In the genomic region with DNA sequence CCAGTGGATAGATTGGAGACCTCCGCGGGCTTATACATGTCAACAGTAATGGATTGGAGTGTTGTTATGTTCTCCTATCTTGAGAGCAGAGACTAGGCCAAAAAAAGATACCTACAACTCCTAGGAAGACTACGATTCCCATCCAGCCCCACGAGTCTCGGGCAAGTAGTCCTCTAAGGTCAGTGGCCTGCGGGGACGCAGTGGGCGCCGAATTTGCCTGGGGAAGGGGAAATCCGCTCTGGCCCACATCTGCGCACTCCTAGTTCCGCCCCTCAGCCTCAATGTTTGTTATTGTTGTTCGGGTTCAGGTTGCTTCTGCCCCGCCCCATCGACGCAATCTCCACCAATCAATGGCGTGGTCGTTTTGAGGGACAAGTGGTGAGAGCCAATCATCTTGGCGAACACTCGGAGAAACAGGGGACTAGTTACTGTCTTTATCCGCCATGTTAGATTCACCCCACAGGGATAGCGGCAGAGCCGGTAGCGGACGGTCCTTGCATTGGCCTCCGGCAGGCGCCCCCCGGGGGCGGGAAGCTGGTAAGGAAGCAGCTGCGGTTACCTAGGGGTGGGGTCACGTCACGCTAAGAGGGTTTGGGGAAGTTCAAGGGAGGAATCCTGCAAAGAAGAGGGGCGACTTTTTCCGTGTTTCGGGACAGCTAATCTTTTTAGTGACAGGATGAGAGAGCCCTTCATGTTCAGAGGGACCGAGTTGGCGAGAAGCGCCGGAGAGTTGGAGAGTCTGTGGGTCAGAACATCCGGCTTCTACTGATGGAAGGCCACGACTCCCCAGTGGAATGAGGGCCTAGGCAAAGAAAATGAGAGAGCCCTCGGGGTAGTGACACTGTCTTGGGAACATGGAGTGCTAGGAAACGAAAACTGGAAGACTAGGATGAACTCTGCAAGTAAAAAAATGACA, we compare ENCODE assay signal across 8 cellular contexts. TPM values are rescaled to one million over a fixed set of nuclear protein-coding genes. Genes with fewer than 3 reads are reported as not detected.
A peak's percentile ranks its signal among the peaks of the same experiment; 100 is the strongest.
DNase-seq lines count a peak whose midpoint lies in the region; ATAC-seq and TF ChIP-seq lines count a peak whose summit lies in the region.

A gene with protein sequence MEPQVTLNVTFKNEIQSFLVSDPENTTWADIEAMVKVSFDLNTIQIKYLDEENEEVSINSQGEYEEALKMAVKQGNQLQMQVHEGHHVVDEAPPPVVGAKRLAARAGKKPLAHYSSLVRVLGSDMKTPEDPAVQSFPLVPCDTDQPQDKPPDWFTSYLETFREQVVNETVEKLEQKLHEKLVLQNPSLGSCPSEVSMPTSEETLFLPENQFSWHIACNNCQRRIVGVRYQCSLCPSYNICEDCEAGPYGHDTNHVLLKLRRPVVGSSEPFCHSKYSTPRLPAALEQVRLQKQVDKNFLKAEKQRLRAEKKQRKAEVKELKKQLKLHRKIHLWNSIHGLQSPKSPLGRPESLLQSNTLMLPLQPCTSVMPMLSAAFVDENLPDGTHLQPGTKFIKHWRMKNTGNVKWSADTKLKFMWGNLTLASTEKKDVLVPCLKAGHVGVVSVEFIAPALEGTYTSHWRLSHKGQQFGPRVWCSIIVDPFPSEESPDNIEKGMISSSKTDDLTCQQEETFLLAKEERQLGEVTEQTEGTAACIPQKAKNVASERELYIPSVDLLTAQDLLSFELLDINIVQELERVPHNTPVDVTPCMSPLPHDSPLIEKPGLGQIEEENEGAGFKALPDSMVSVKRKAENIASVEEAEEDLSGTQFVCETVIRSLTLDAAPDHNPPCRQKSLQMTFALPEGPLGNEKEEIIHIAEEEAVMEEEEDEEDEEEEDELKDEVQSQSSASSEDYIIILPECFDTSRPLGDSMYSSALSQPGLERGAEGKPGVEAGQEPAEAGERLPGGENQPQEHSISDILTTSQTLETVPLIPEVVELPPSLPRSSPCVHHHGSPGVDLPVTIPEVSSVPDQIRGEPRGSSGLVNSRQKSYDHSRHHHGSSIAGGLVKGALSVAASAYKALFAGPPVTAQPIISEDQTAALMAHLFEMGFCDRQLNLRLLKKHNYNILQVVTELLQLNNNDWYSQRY (plus strand): TSS at position 449 of the 916 bp plus-strand sequence. CDS start 4,586 bp downstream, outside the sequence.

- H3K4me1 ChIP-seq in CD8-positive, alpha-beta T cell (ENCODE audit: insufficient read depth, low read length), result peaks cover 35% of the 10 kb centered on the region
- H3K4me1 ChIP-seq in right lobe of liver, result peaks cover 0 to 44% (median 19%) of the 10 kb centered on the region in 4 donors

- H3K27ac Mint-ChIP-seq in CD8-positive, alpha-beta T cell, result no peak within 1 kb of the TSS

- H3K4me1 Mint-ChIP-seq in CD8-positive, alpha-beta T cell (ENCODE audit: low read depth), result peaks cover 34% of the 10 kb centered on the region

- no peak within 1 kb of the TSS for H3K4me3 Mint-ChIP-seq in CD8-positive, alpha-beta T cell

- under 1% methylated on average over 28 of the region's 43 CpGs for WGBS in right lobe of liver (ENCODE audit: insufficient coverage, low coverage, low lambda C conversion rate, missing lambda C conversion rate)

- H3K9me3 ChIP-seq in CD8-positive, alpha-beta T cell (ENCODE audit: low read length), result no peaks in the 10 kb centered on the region
- H3K9me3 ChIP-seq in right lobe of liver, result no peaks in the 10 kb centered on the region

- H3K9me3 Mint-ChIP-seq in CD8-positive, alpha-beta T cell, result no peaks in the 10 kb centered on the region

- H3K27ac ChIP-seq in CD8-positive, alpha-beta T cell (ENCODE audit: low read depth, low read length), result peak within 1 kb of the TSS; percentile 97
- peak within 1 kb of the TSS; percentile 93 to 98 (median 93) for H3K27ac ChIP-seq in right lobe of liver

- H3K36me3 Mint-ChIP-seq in CD8-positive, alpha-beta T cell, result peaks cover 19% of the 10 kb centered on the region

- ATAC-seq in CD8-positive, alpha-beta T cell, result peak; percentile 79
- ATAC-seq in GM19452 (IDR thresholded peaks at IDR 0.05; ENCODE audit: unreplicated experiment) (peak; percentile 76), HG03575 (IDR thresholded peaks at IDR 0.05; ENCODE audit: extremely low read depth, insufficient number of reproducible peaks, low FRiP score, unreplicated experiment) (peak; percentile 43), right lobe of liver (peak; percentile 79 to 89 (median 82))

- TF ChIP-seq POLR2A in right lobe of liver (IDR thresholded peaks at IDR 0.05), result peak; percentile 84

- intact Hi-C loops in CD8-positive, alpha-beta T cell (cut with DNase I, micrococcal nuclease), result loop anchor here (1.0 to 5.0 kb wide), 16 partner anchors 40 to 1014 kb away; a partner anchor contains a TSS
- intact Hi-C loops in right lobe of liver (cut with DNase I), result no loop called here

- H3K27me3 ChIP-seq in CD8-positive, alpha-beta T cell (ENCODE audit: insufficient read depth, low read length), result no peaks in the 10 kb centered on the region
- no peaks in the 10 kb centered on the region for H3K27me3 ChIP-seq in right lobe of liver

- no peaks in the 10 kb centered on the region for H3K36me3 ChIP-seq in CD8-positive, alpha-beta T cell (ENCODE audit: insufficient read depth, low read length)
- no peaks in the 10 kb centered on the region for H3K36me3 ChIP-seq in right lobe of liver

- no peak for TF ChIP-seq CTCF in CD8-positive, alpha-beta T cell (IDR thresholded peaks at IDR 0.05)
- TF ChIP-seq CTCF in right lobe of liver (IDR thresholded peaks at IDR 0.05), result peak in 2 of 4 donors; percentile 15 to 23

- no peaks in the 10 kb centered on the region for H3K27me3 Mint-ChIP-seq in CD8-positive, alpha-beta T cell (ENCODE audit: low read depth)

- CTCF ChIA-PET in CD8-positive, alpha-beta T cell (lab: Charles Lee), result interaction anchor here (0.9 to 1.6 kb wide), 5 partner anchors 163 to 173 kb away, joined by 3 to 7 read pairs (median 4); a partner anchor contains a TSS

- POLR2A ChIA-PET in CD8-positive, alpha-beta T cell (lab: Charles Lee), result interaction anchor here (0.6 to 2.3 kb wide), 10 partner anchors 29 to 1978 kb away, joined by 3 to 39 read pairs (median 6); a partner anchor contains a TSS

- peak within 1 kb of the TSS; percentile 85 for H3K4me3 ChIP-seq in CD8-positive, alpha-beta T cell (ENCODE audit: low read depth, low read length)
- peak within 1 kb of the TSS; percentile 76 to 85 (median 80) for H3K4me3 ChIP-seq in right lobe of liver

- DNase-seq in CD8-positive, alpha-beta T cell, result peak; percentile 88 to 97 (median 93)
- DNase-seq in NCI-H82 (lab: John Stamatoyannopoulos, UW) (peak; percentile 99), ecto neural progenitor cell (ENCODE audit: low spot score) (peak; percentile 99), right lobe of liver (peak; percentile 90 to 97 (median 95))
- peak; percentile 94 to 97 for DNase-seq in activated CD4-positive, alpha-beta T cell treated with anti-CD3 and anti-CD28 coated beads, Interleukin-2, amount 50 U/mL, for 48 hours
- DNase-seq in stimulated activated CD4-positive, alpha-beta T cell treated with anti-CD3 and anti-CD28 coated beads, Interleukin-4, amount 100 ng/mL, for 4 hours, result peak; percentile 83 to 96

RNA-seq across cellular contexts. Expression of the gene that starts here (rescaled TPM):
- total RNA-seq in CD8-positive, alpha-beta T cell, result 10 to 100 TPM; 19.1 to 19.4 TPM
- 10 to 100 TPM; 34.7 to 71.0 (median 49.2) TPM for total RNA-seq in right lobe of liver

Comparison
In these comparisons a context has a peak if more than half of its experiments do, and no peak if none do; other contexts are left out.
1. Peak in every context shown above with its lines: DNase-seq, ATAC-seq, H3K4me3 ChIP-seq and H3K27ac ChIP-seq.
2. intact Hi-C loops: an anchor here in CD8-positive, alpha-beta T cell (1.0 to 5.0 kb wide); none called in right lobe of liver.